20 cellular contexts compared by ENCODE assay signal in the genomic region with DNA sequence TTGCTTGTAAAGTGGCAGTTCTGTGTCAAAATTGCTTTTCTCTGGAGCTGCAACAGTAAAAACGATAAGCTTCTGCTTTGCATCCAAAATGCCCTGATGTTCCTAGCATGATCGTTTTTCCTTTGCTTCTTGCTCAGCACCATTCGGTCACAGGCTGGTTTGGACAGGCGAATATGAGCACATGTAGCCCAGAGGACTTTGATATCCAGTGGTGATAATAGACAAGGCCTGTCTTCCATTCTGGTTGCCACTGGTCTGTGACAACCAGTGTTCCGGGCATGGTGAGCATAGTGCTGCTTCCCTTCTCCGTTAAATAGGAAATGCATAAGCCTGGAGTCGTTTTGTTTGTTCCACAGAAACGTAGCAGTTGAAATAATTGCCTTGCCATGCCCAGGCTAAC.
DNase-seq lines count a peak whose midpoint lies in the region; FAIRE-seq and TF ChIP-seq lines count a peak whose summit lies in the region.
"Had no signal": no experiment of that assay in that cellular context is flagged by ENCODE, and none has a peak within 500 bp of the region (broad histone marks: within the 10 kb centered on the region; RNA-seq: fewer than 3 reads in every experiment).

No MANE protein-coding gene starts in this region.

- TF ChIP-seq RAD21 in SK-N-SH (IDR thresholded peaks at IDR 0.05; ENCODE audit: low read length): peak; percentile 34; the same call in 1 of the 2 replicates

- TF ChIP-seq CTCF in SK-N-SH (IDR thresholded peaks at IDR 0.05) (no peak), prostate gland (IDR thresholded peaks at IDR 0.05) (no peak)

- peak; percentile 5 for FAIRE-seq in urothelium cell line (lab: Jason Lieb, UNC)
- FAIRE-seq: A204.1, G401.6, GM12891, GM19239 had no signal

- H2AFZ ChIP-seq in SK-N-SH (ENCODE audit: low read depth): no peak overlapping the region

- no peaks in the 10 kb centered on the region for H4K20me1 ChIP-seq in SK-N-SH (ENCODE audit: insufficient read depth)
- H4K20me1 ChIP-seq: BLaER1 treated with 17β-estradiol and CSF1 and Interleukin-3, amounts not matched to agents 10 nM and 100 nM had no signal

- H3K27ac ChIP-seq in SK-N-SH (ENCODE audit: low read depth in 2 of 2, low read length in 1 of 2) (peak overlapping the region in 1 of 2 experiments; percentile 99; a peak in 2 of 4 replicates), prostate gland (no peak overlapping the region)
- H3K27ac ChIP-seq: BLaER1 treated with 17β-estradiol and CSF1 and Interleukin-3, amounts not matched to agents 10 nM and 100 nM; C4-2B had no signal

- H3K9me2 ChIP-seq in SK-N-SH: no peaks in the 10 kb centered on the region

- CTCF ChIA-PET in SK-N-SH (lab: Yijun Ruan, JAX): interaction anchor here (0.6 to 2.2 kb wide), 5 partner anchors 13 to 218 kb away, joined by 3 to 6 read pairs (median 3); no protein-coding TSS in a partner anchor

- POLR2A ChIA-PET in SK-N-SH (lab: Yijun Ruan, JAX): no interaction called here

- peaks cover 0 to 28% of the 10 kb centered on the region in 2 experiments; a peak in 2 of 4 replicates for H3K4me1 ChIP-seq in SK-N-SH (ENCODE audit: control insufficient read depth in 1 of 2, insufficient read depth in 2 of 2, low read depth in 1 of 2, low read length in 1 of 2)
- H3K4me1 ChIP-seq in prostate gland (replicated peaks): no peaks in the 10 kb centered on the region
- H3K4me1 ChIP-seq: BLaER1 treated with 17β-estradiol and CSF1 and Interleukin-3, amounts not matched to agents 10 nM and 100 nM had no signal

- H3K79me2 ChIP-seq in SK-N-SH (ENCODE audit: insufficient read depth): no peaks in the 10 kb centered on the region

- DNase-seq in NCI-H69 (lab: John Stamatoyannopoulos, UW): peak; percentile 17
- peak; percentile 73 for DNase-seq in SK-N-SH
- DNase-seq in urothelium cell line (ENCODE audit: low spot score): no peak
- no peak for DNase-seq in iPS-NIHi7 (ENCODE audit: extremely low spot score)
- no peak for DNase-seq in posterior vena cava (ENCODE audit: low spot score)
- DNase-seq in prostate gland (ENCODE audit: low spot score): no peak
- DNase-seq: 8988T; ACHN; Caco-2; Calu3; CD4-positive, alpha-beta T cell; CD8-positive, alpha-beta T cell; DMS79 treated with DMSO at 0.1 percent for 48 hours; GF-D8 had no signal

- H3K9me3 ChIP-seq in SK-N-SH: no peaks in the 10 kb centered on the region
- H3K9me3 ChIP-seq in prostate gland: no peaks in the 10 kb centered on the region
- H3K9me3 ChIP-seq: Caco-2 had no signal

- no peak overlapping the region for H3K9ac ChIP-seq in SK-N-SH
- H3K9ac ChIP-seq: BLaER1 treated with 17β-estradiol and CSF1 and Interleukin-3, amounts not matched to agents 10 nM and 100 nM had no signal

- no peaks in the 10 kb centered on the region for H3F3A ChIP-seq in SK-N-SH (replicated peaks; ENCODE audit: insufficient read depth)

- H3K4me3 ChIP-seq in SK-N-SH (ENCODE audit: low read depth in 2 of 2, low read length in 1 of 2) (no peak overlapping the region), prostate gland (no peak overlapping the region)
- H3K4me3 ChIP-seq: BLaER1 treated with 17β-estradiol and CSF1 and Interleukin-3, amounts not matched to agents 10 nM and 100 nM had no signal

- H3K36me3 ChIP-seq in SK-N-SH (replicated peaks in 1 of 2; ENCODE audit: control insufficient read depth in 1 of 2, insufficient read depth in 2 of 2, low read length in 1 of 2) (no peaks in the 10 kb centered on the region), prostate gland (no peaks in the 10 kb centered on the region)

- no peak overlapping the region for H3K4me2 ChIP-seq in SK-N-SH
- H3K4me2 ChIP-seq: BLaER1 treated with 17β-estradiol and CSF1 and Interleukin-3, amounts not matched to agents 10 nM and 100 nM had no signal

- peak in 1 of 2 experiments; percentile 91; a peak in 2 of 4 replicates for TF ChIP-seq EP300 in SK-N-SH (IDR thresholded peaks at IDR 0.05; ENCODE audit: borderline replicate concordance in 1 of 2, low read depth in 1 of 2, low read length in 1 of 2)

- intact Hi-C loops in posterior vena cava (cut with DNase I) (no loop called here), prostate gland (cut with DNase I) (no loop called here)

- no peak for TF ChIP-seq POLR2A in prostate gland (IDR thresholded peaks at IDR 0.05)

- WGBS in SK-N-SH (ENCODE audit: low lambda C conversion rate): 45% methylated on average over 8 of the region's 8 CpGs
- WGBS in prostate gland: 82% methylated on average over 8 of the region's 8 CpGs

- H3K27me3 ChIP-seq in SK-N-SH (ENCODE audit: insufficient read depth): no peaks in the 10 kb centered on the region
- no peaks in the 10 kb centered on the region for H3K27me3 ChIP-seq in prostate gland (replicated peaks; ENCODE audit: insufficient read depth)
- H3K27me3 ChIP-seq: BLaER1 treated with 17β-estradiol and CSF1 and Interleukin-3, amounts not matched to agents 10 nM and 100 nM had no signal

TF ChIP-seq in SK-N-SH, 30 proteins besides CTCF, POLR2A, EP300 and RAD21:
- no peak for TF ChIP-seq TCF12 (IDR thresholded peaks at IDR 0.05)
- peak; percentile 95 for TF ChIP-seq MXI1 (IDR thresholded peaks at IDR 0.05; ENCODE audit: low read depth, low read length)
- peak; percentile 87 for TF ChIP-seq CHD2 (IDR thresholded peaks at IDR 0.05; ENCODE audit: low read length, partially characterized antibody)
- TF ChIP-seq RCOR1 (IDR thresholded peaks at IDR 0.05; ENCODE audit: low read length): peak; percentile 79
- TF ChIP-seq NRF1 (IDR thresholded peaks at IDR 0.05; ENCODE audit: low read depth, low read length): no peak
- no peak for TF ChIP-seq RXRA (IDR thresholded peaks at IDR 0.05; ENCODE audit: borderline replicate concordance, low read depth)
- TF ChIP-seq POLR2AphosphoS5 (IDR thresholded peaks at IDR 0.05; ENCODE audit: low read depth, low read length): no peak
- TF ChIP-seq GATA2 (CRISPR knock-in tag; IDR thresholded peaks at IDR 0.05): peak; percentile 96

Comparison
In these comparisons a context has a peak if more than half of its experiments do, and no peak if none do; other contexts are left out.
1. DNase-seq: peak in NCI-H69 (single experiment) and SK-N-SH (single experiment); none in urothelium cell line (single experiment), iPS-NIHi7 (single experiment), posterior vena cava (single experiment) and prostate gland (single experiment).